ENCODE assay signal across 14 cellular contexts in the genomic region with DNA sequence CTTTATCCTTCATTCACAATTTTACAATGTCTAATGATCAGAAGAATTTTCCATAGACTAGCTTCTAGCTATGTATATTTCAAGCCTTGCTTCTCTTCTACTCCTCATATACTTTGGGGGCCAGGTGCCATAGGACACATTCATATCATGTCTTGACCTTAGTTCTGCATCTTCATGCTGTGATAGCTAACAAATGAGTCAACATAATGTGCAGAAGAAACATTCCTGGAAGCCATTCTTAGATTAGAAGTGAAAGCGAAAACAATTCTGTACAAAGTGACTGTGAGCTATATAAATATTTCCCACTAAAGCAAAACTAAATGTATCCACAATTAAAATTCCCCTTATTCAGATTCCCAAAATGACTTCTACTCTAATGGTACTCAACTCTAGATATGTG.
DNase-seq lines count a peak whose midpoint lies in the region; ATAC-seq and TF ChIP-seq lines count a peak whose summit lies in the region.
"Had no signal": no experiment of that assay in that cellular context is flagged by ENCODE, and none has a peak within 500 bp of the region (broad histone marks: within the 10 kb centered on the region; RNA-seq: fewer than 3 reads in every experiment).

No MANE protein-coding gene starts in this region.

- no peaks in the 10 kb centered on the region for H3K27me3 ChIP-seq in upper lobe of right lung
- H3K27me3 ChIP-seq: vagina had no signal

- H3K4me1 ChIP-seq in upper lobe of right lung: no peaks in the 10 kb centered on the region
- H3K4me1 ChIP-seq: vagina had no signal

- intact Hi-C loops in upper lobe of right lung (cut with DNase I): no loop called here

- H3K36me3 ChIP-seq in upper lobe of right lung: no peaks in the 10 kb centered on the region
- H3K36me3 ChIP-seq: vagina had no signal

- TF ChIP-seq CTCF in fibroblast of the aortic adventitia (IDR thresholded peaks at IDR 0.05; ENCODE audit: insufficient read depth, low read length) (no peak), upper lobe of right lung (IDR thresholded peaks at IDR 0.05) (no peak)

- H3K4me3 ChIP-seq in fibroblast of the aortic adventitia (ENCODE audit: low read depth, low read length): no peak overlapping the region
- H3K4me3 ChIP-seq in upper lobe of right lung: no peak overlapping the region
- H3K4me3 ChIP-seq: vagina had no signal

- peak; percentile 79 for ATAC-seq in GM18517 (IDR thresholded peaks at IDR 0.05; ENCODE audit: unreplicated experiment)
- ATAC-seq in GM21515 (IDR thresholded peaks at IDR 0.05; ENCODE audit: unreplicated experiment): peak; percentile 82
- ATAC-seq in HG03280 (IDR thresholded peaks at IDR 0.05; ENCODE audit: unreplicated experiment): peak; percentile 64
- no peak for ATAC-seq in upper lobe of right lung
- ATAC-seq: activated CD4-positive, CD25-positive, alpha-beta regulatory T cell treated with anti-CD3 and anti-CD28 coated beads, Interleukin-2, amount 50 U/mL, for 24 hours; activated naive CD8-positive, alpha-beta T cell treated with anti-CD3 and anti-CD28 coated beads, Interleukin-2, amount 50 U/mL, for 24 hours had no signal

- H3K9me3 ChIP-seq in upper lobe of right lung: no peaks in the 10 kb centered on the region
- H3K9me3 ChIP-seq: vagina had no signal

- peak; percentile 25 for DNase-seq in fibroblast of the aortic adventitia (ENCODE audit: low read depth)
- DNase-seq in NCI-H1092 treated with DMSO at 0.1 percent for 48 hours (lab: John Stamatoyannopoulos, UW): no peak
- DNase-seq in upper lobe of right lung: no peak
- DNase-seq in substantia nigra (lab: John Stamatoyannopoulos, UW): no peak
- no peak for DNase-seq in superior temporal gyrus (ENCODE audit: extremely low spot score)
- DNase-seq: activated naive CD8-positive, alpha-beta T cell treated with anti-CD3 and anti-CD28 coated beads, Interleukin-2, amount 50 U/mL, for 24 hours; kidney; NCI-H187; occipital lobe had no signal

- H3K27ac ChIP-seq in upper lobe of right lung: no peak overlapping the region
- no peak overlapping the region for H3K27ac ChIP-seq in substantia nigra (ENCODE audit: low read depth, low read length, poor library complexity, severe bottlenecking)
- H3K27ac ChIP-seq: vagina had no signal
